Comparison of ENCODE assay signal across 18 cellular contexts in genomic region chr17:4535667-4536258, GRCh38. TPM values are rescaled to one million over a fixed set of nuclear protein-coding genes. Genes with fewer than 3 reads are reported as not detected.
A peak's percentile ranks its signal among the peaks of the same experiment; 100 is the strongest.
DNase-seq lines count a peak whose midpoint lies in the region; ATAC-seq and TF ChIP-seq lines count a peak whose summit lies in the region.
"Had no signal": no experiment of that assay in that cellular context is flagged by ENCODE, and none has a peak within 500 bp of the region (broad histone marks: within the 10 kb centered on the region; RNA-seq: fewer than 3 reads in every experiment).

No MANE protein-coding gene starts in this region.

- no peak for ATAC-seq in Right ventricle myocardium superior (ENCODE audit: poor library complexity)
- ATAC-seq in left ventricle myocardium superior, result no peak
- ATAC-seq in lower lobe of right lung, result no peak

- no peaks in the 10 kb centered on the region for H3K9me3 ChIP-seq in lower lobe of right lung
- H3K9me3 ChIP-seq: tibial nerve had no signal

- peak; percentile 40 for DNase-seq in Right ventricle myocardium superior
- DNase-seq in left ventricle myocardium superior, result no peak
- no peak for DNase-seq in coronary artery (ENCODE audit: low spot score)
- DNase-seq in lower lobe of right lung, result no peak
- DNase-seq in GM13977 (ENCODE audit: low spot score), result no peak
- DNase-seq in effector CD4-positive, alpha-beta T cell, result no peak
- no peak for DNase-seq in NOMO-1 treated with dmso at 0.1 percent for 144 hours (lab: John Stamatoyannopoulos, UW; ENCODE audit: unreplicated experiment)
- DNase-seq: aorta, Calu3, KG1, kidney glomerular epithelial cell, NCI-H1694, NCI-H69 had no signal

- intact Hi-C loops in Right ventricle myocardium superior (cut with DNase I) (loop anchor here (5.0 kb wide), 1 partner anchor 113 kb away; no protein-coding TSS in a partner anchor), left ventricle myocardium superior (cut with micrococcal nuclease) (no loop called here), lower lobe of right lung (cut with DNase I) (no loop called here)

- H3K36me3 ChIP-seq in lower lobe of right lung, result peaks cover 47% of the 10 kb centered on the region

- peak overlapping the region; percentile 55 for H3K4me3 ChIP-seq in coronary artery
- H3K4me3 ChIP-seq in lower lobe of right lung, result no peak overlapping the region

- H3K27me3 ChIP-seq in lower lobe of right lung (ENCODE audit: low read depth), result no peaks in the 10 kb centered on the region
- H3K27me3 ChIP-seq: tibial nerve had no signal

- in situ Hi-C loops in GM13977 (cut with MboI; ENCODE audit: low pct_unique_long_range_greater_than_20kb, low sequenced_read_pairs, unreplicated experiment), result no loop called here

- H3K4me1 ChIP-seq in lower lobe of right lung, result peaks cover 83% of the 10 kb centered on the region

- H3K27ac ChIP-seq in coronary artery, result peak overlapping the region in 1 of 2 donors; percentile 73
- H3K27ac ChIP-seq in lower lobe of right lung, result peak overlapping the region; percentile 77
- peak overlapping the region; percentile 99 for H3K27ac ChIP-seq in temporal lobe (ENCODE audit: low read depth, low read length)

- no peak for TF ChIP-seq CTCF in coronary artery (IDR thresholded peaks at IDR 0.05)
- TF ChIP-seq CTCF in lower lobe of right lung (IDR thresholded peaks at IDR 0.05), result no peak
- TF ChIP-seq CTCF in GM13977 (IDR thresholded peaks at IDR 0.05; ENCODE audit: extremely low read depth, insufficient read depth, missing control alignments), result no peak

RNA-seq across cellular contexts. Expression of gene MYBBP1A, which starts 19.4 kb away (rescaled TPM):
- total RNA-seq in Right ventricle myocardium superior (18.8 TPM), left ventricle myocardium superior (18.5 TPM), lower lobe of right lung (38.8 TPM), temporal lobe (16.2 TPM)

RNA-seq across cellular contexts. Expression of gene GGT6, which starts 24.6 kb away (rescaled TPM):
- total RNA-seq in Right ventricle myocardium superior (not detected), left ventricle myocardium superior (0.22 TPM), lower lobe of right lung (3.7 TPM), temporal lobe (not detected)
- total RNA-seq: activated T-helper 1 cell treated with anti-CD3 and anti-CD28 coated beads, Interleukin-12 subunit alpha, Interleukin-12 subunit beta, Interleukin-2, Interleukin-4 antibody, amounts not matched to agents 30 ng/mL and 10 ng/mL and 1 ng/mL, durations not matched to agents 14 hours and 24 hours and 36 hours; aorta; frontal cortex; T-helper 2 cell treated with Interferon-gamma antibody and Interleukin-4, amounts not matched to agents 100 ng/mL and 5 ng/mL, for 36 hours; tibial nerve had no signal

RNA-seq across cellular contexts. Expression of gene SPNS2, which starts 37.1 kb away (rescaled TPM):
- total RNA-seq in Right ventricle myocardium superior (10.4 TPM), left ventricle myocardium superior (12.7 TPM), lower lobe of right lung (42.0 TPM), temporal lobe (7.9 TPM)
- total RNA-seq: activated T-helper 1 cell treated with anti-CD3 and anti-CD28 coated beads, Interleukin-12 subunit alpha, Interleukin-12 subunit beta, Interleukin-2, Interleukin-4 antibody, amounts not matched to agents 30 ng/mL and 10 ng/mL and 1 ng/mL, durations not matched to agents 14 hours and 24 hours and 36 hours had no signal

RNA-seq across cellular contexts. Expression of gene SMTNL2, which starts 48.6 kb away (rescaled TPM):
- 40.4 TPM for total RNA-seq in Right ventricle myocardium superior
- 47.4 TPM for total RNA-seq in left ventricle myocardium superior
- total RNA-seq in lower lobe of right lung, result 6.4 TPM
- 2.5 TPM for total RNA-seq in temporal lobe
- total RNA-seq: activated T-helper 1 cell treated with anti-CD3 and anti-CD28 coated beads, Interleukin-12 subunit alpha, Interleukin-12 subunit beta, Interleukin-2, Interleukin-4 antibody, amounts not matched to agents 30 ng/mL and 10 ng/mL and 1 ng/mL, durations not matched to agents 14 hours and 24 hours and 36 hours; Calu3; T-helper 2 cell treated with Interferon-gamma antibody and Interleukin-4, amounts not matched to agents 100 ng/mL and 5 ng/mL, for 36 hours had no signal
